In genomic region chr2:222730346-222731065, GRCh38 we compare ENCODE assay signal across 9 cellular contexts. TPM values are rescaled to one million over a fixed set of nuclear protein-coding genes. Genes with fewer than 3 reads are reported as not detected.
A peak's percentile ranks its signal among the peaks of the same experiment; 100 is the strongest.
DNase-seq lines count a peak whose midpoint lies in the region; ATAC-seq lines count a peak whose summit lies in the region.
"Had no signal": no experiment of that assay in that cellular context is flagged by ENCODE, and none has a peak within 500 bp of the region (broad histone marks: within the 10 kb centered on the region; RNA-seq: fewer than 3 reads in every experiment).

No MANE protein-coding gene starts in this region.

- H3K27me3 ChIP-seq in naive thymus-derived CD4-positive, alpha-beta T cell (ENCODE audit: control insufficient read depth in 2 of 2, insufficient read depth in 2 of 2, low read length in 2 of 2): no peaks in the 10 kb centered on the region

- peak; percentile 46 for DNase-seq in NCI-H146 (lab: John Stamatoyannopoulos, UW)
- DNase-seq in naive thymus-derived CD4-positive, alpha-beta T cell: no peak
- no peak for DNase-seq in SHP77 treated with DMSO at 0.1 percent for 48 hours (lab: John Stamatoyannopoulos, UW)
- DNase-seq in activated CD8-positive, alpha-beta memory T cell treated with anti-CD3 and anti-CD28 coated beads, Interleukin-2, amount 50 U/mL, for 4 hours: no peak
- DNase-seq in NCI-H1092 treated with DMSO at 0.1 percent for 48 hours (lab: John Stamatoyannopoulos, UW): no peak
- DNase-seq in posterior cingulate gyrus: no peak

- peaks cover 0 to 7% (median 0%) of the 10 kb centered on the region in 7 donors for H3K4me1 Mint-ChIP-seq in naive thymus-derived CD4-positive, alpha-beta T cell

- no peaks in the 10 kb centered on the region for H3K9me3 Mint-ChIP-seq in naive thymus-derived CD4-positive, alpha-beta T cell

- H3K27ac Mint-ChIP-seq in naive thymus-derived CD4-positive, alpha-beta T cell: peak overlapping the region in 2 of 9 donors; percentile 2 to 46

- CTCF ChIA-PET in naive thymus-derived CD4-positive, alpha-beta T cell (lab: Charles Lee): interaction anchor here (1.4 kb wide), 1 partner anchor 9 kb away, joined by 5 read pairs; no protein-coding TSS in a partner anchor

- H3K27ac ChIP-seq in naive thymus-derived CD4-positive, alpha-beta T cell (ENCODE audit: low read depth, low read length): no peak overlapping the region

- H3K36me3 ChIP-seq in naive thymus-derived CD4-positive, alpha-beta T cell (ENCODE audit: control insufficient read depth in 2 of 3, insufficient read depth in 3 of 3, low read length in 3 of 3): no peaks in the 10 kb centered on the region

- no peaks in the 10 kb centered on the region for H3K4me1 ChIP-seq in naive thymus-derived CD4-positive, alpha-beta T cell (ENCODE audit: control insufficient read depth in 2 of 2, insufficient read depth in 2 of 2, low read length in 2 of 2)

- H3K4me3 Mint-ChIP-seq in naive thymus-derived CD4-positive, alpha-beta T cell: no peak overlapping the region

- intact Hi-C loops in naive thymus-derived CD4-positive, alpha-beta T cell (cut with micrococcal nuclease): no loop called here
- intact Hi-C loops in posterior cingulate gyrus (cut with DNase I): no loop called here

- H3K4me3 ChIP-seq in naive thymus-derived CD4-positive, alpha-beta T cell (ENCODE audit: low read length): no peak overlapping the region

- ATAC-seq in GM18870 (IDR thresholded peaks at IDR 0.05; ENCODE audit: unreplicated experiment) (peak; percentile 69), HG02588 (IDR thresholded peaks at IDR 0.05; ENCODE audit: unreplicated experiment) (peak; percentile 62)
- ATAC-seq in naive thymus-derived CD4-positive, alpha-beta T cell: peak; percentile 31

- no peaks in the 10 kb centered on the region for H3K9me3 ChIP-seq in naive thymus-derived CD4-positive, alpha-beta T cell (ENCODE audit: control insufficient read depth in 2 of 3, low read length in 3 of 3)

- H3K36me3 Mint-ChIP-seq in naive thymus-derived CD4-positive, alpha-beta T cell: no peaks in the 10 kb centered on the region

- H3K27me3 Mint-ChIP-seq in naive thymus-derived CD4-positive, alpha-beta T cell: peaks cover 11 to 26% (median 12%) of the 10 kb centered on the region in 5 donors

- POLR2A ChIA-PET in naive thymus-derived CD4-positive, alpha-beta T cell (lab: Charles Lee): no interaction called here

RNA-seq across cellular contexts. Expression of gene MOGAT1, which starts 59.0 kb away (rescaled TPM):
- total RNA-seq in naive thymus-derived CD4-positive, alpha-beta T cell: not detected
- not detected for polyA plus RNA-seq in naive thymus-derived CD4-positive, alpha-beta T cell
- polyA plus RNA-seq: keratinocyte had no signal
